8 cellular contexts compared by ENCODE assay signal in the genomic region with DNA sequence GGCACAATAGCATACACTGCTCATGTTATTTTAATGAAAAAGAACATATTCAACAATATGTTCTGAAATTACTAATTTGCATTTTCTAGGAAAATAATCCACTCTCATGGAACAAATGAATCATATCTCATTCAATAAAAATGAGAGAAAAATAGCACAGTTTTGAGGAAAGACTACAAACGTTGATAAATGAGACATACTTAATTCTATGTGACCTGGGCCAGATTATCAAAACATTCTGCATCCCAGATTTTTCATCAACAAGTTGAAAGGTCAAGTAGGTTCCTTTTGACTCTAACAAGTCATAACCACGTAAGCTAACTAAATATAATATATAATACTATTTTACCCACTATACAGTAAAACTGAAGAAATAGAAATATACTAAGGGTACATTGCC.
"Had no signal": no experiment of that assay in that cellular context is flagged by ENCODE, and none has a peak within 500 bp of the region (broad histone marks: within the 10 kb centered on the region; RNA-seq: fewer than 3 reads in every experiment).

No MANE protein-coding gene starts in this region.

- DNase-seq: H9, HCEC 1CT, IMR-90 had no signal

- ATAC-seq: GM23338, K562 had no signal

- H2AFZ ChIP-seq: GM23338 had no signal

- FAIRE-seq: H1, H54, HTR-8/SVneo, K562 had no signal

- H3K4me2 ChIP-seq: GM23338 had no signal

- H3K4me3 ChIP-seq: GM23338, K562 had no signal
